Comparison of ENCODE assay signal across 22 cellular contexts in genomic region chr2:18284331-18284730, GRCh38.
"Had no signal": no experiment of that assay in that cellular context is flagged by ENCODE, and none has a peak within 500 bp of the region (broad histone marks: within the 10 kb centered on the region; RNA-seq: fewer than 3 reads in every experiment).

No MANE protein-coding gene starts in this region.

- H3K36me3 ChIP-seq: ascending aorta, brain microvascular endothelial cell, heart right ventricle, right lobe of liver, transverse colon had no signal

- ATAC-seq: activated CD4-positive, CD25-positive, alpha-beta regulatory T cell treated with anti-CD3 and anti-CD28 coated beads, Interleukin-2, amount 50 U/mL, for 24 hours; activated CD8-positive, alpha-beta T cell treated with anti-CD3 and anti-CD28 coated beads, Interleukin-2, amount 10 ng/mL, durations not matched to agents 7 days and 5 days; activated naive CD8-positive, alpha-beta T cell treated with anti-CD3 and anti-CD28 coated beads, Interleukin-2, amount 50 U/mL, for 24 hours; heart right ventricle; left lobe of liver; naive thymus-derived CD4-positive, alpha-beta T cell; right lobe of liver; stimulated activated naive B cell treated with anti-CD40 and anti-IgM and Interleukin-4, amounts not matched to agents 10 μg/mL and 1 μg/mL and 100 μg/mL, for 72 hours had no signal

- H3K27ac ChIP-seq: ascending aorta, brain microvascular endothelial cell, coronary artery, heart right ventricle, right lobe of liver, transverse colon, VCaP had no signal

- FAIRE-seq: urothelium cell line had no signal

- H3K4me3 ChIP-seq: ascending aorta, coronary artery, heart right ventricle, lung, right lobe of liver, skin epidermis, transverse colon had no signal

- H3K9me3 ChIP-seq: ascending aorta, right lobe of liver, transverse colon had no signal

- DNase-seq: activated CD4-positive, alpha-beta T cell treated with anti-CD3 and anti-CD28 coated beads, Interleukin-2, amount 10 ng/mL, durations not matched to agents 24 days and 14 days; activated CD8-positive, alpha-beta T cell treated with anti-CD3 and anti-CD28 coated beads, Interleukin-2, amount 10 ng/mL, durations not matched to agents 7 days and 5 days; activated gamma-delta T cell; activated naive CD4-positive, alpha-beta T cell treated with anti-CD3 and anti-CD28 coated beads, Interleukin-2, amount 50 U/mL, for 16 hours; activated naive CD8-positive, alpha-beta T cell treated with anti-CD3 and anti-CD28 coated beads, Interleukin-2, amount 50 U/mL, for 24 hours; brain microvascular endothelial cell; endodermal cell; erythroblast; heart right ventricle; naive thymus-derived CD4-positive, alpha-beta T cell; occipital lobe; right lobe of liver; stimulated activated naive B cell treated with anti-CD40 and anti-IgM and Interleukin-4, amounts not matched to agents 10 μg/mL and 1 μg/mL and 100 μg/mL, for 72 hours; transverse colon had no signal

- H3K27me3 ChIP-seq: ascending aorta, brain microvascular endothelial cell, heart right ventricle, right lobe of liver, transverse colon had no signal

- H3K4me1 ChIP-seq: ascending aorta, heart right ventricle, right lobe of liver, transverse colon had no signal
